Comparison of ENCODE assay signal across 23 cellular contexts in the genomic region with DNA sequence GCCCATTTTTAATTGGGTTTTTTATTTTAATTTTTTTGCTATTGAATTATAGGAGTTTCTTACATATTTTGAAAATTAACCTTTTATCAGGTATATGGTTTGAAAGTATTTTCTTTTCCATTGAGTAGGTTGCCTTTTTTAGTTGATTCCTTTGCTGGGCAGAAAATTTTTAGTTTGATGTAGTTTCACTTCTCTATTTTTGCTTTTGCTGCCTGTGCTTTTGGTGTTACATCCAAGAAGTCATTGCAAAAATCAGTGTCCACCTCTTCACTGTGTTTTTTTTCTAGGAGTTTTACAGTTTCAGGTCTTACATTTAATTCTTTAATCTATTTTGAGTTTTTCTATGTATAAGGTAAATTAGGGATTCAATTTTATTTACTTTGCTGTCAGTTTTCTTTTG.
DNase-seq lines count a peak whose midpoint lies in the region; ATAC-seq and TF ChIP-seq lines count a peak whose summit lies in the region.
"Had no signal": no experiment of that assay in that cellular context is flagged by ENCODE, and none has a peak within 500 bp of the region (broad histone marks: within the 10 kb centered on the region; RNA-seq: fewer than 3 reads in every experiment).

No MANE protein-coding gene starts in this region.

- no peak overlapping the region for H3K27ac Mint-ChIP-seq in stimulated activated memory B cell treated with anti-CD40 and anti-IgM and Interleukin-4, amounts not matched to agents 10 μg/mL and 1 μg/mL and 100 μg/mL, for 72 hours
- H3K27ac Mint-ChIP-seq: CD4-positive, alpha-beta T cell; T-cell had no signal

- no peaks in the 10 kb centered on the region for H3K36me3 Mint-ChIP-seq in stimulated activated memory B cell treated with anti-CD40 and anti-IgM and Interleukin-4, amounts not matched to agents 10 μg/mL and 1 μg/mL and 100 μg/mL, for 72 hours
- H3K36me3 Mint-ChIP-seq: T-cell had no signal

- DNase-seq in CD1c-positive myeloid dendritic cell (ENCODE audit: extremely low spot score) (peak; percentile 1), MM.1S (peak; percentile 23), RPMI8226 (peak; percentile 42), OCI-M1 (lab: John Stamatoyannopoulos, UW) (no peak), left colon (no peak)
- DNase-seq: CD4-positive, alpha-beta T cell; COR-L47; DMS53; GOT3; HCEC 1CT; IMR-90; KG1; MG63; NCI-H2029; NCI-H446; NCI-H526; NCI-H82; NK-92 treated with Interleukin-12 subunit alpha and Interleukin-12 subunit beta, amount 100 ng/mL, for 24 hours; T-cell had no signal

- ATAC-seq in GM18858 (IDR thresholded peaks at IDR 0.05; ENCODE audit: unreplicated experiment) (peak; percentile 39), left colon (no peak)
- ATAC-seq in stimulated activated memory B cell treated with anti-CD40 and anti-IgM and Interleukin-4, amounts not matched to agents 10 μg/mL and 1 μg/mL and 100 μg/mL, for 72 hours: no peak
- ATAC-seq: T-cell had no signal

- no peaks in the 10 kb centered on the region for H4K20me1 ChIP-seq in MM.1S (ENCODE audit: insufficient read depth, low read length)
- H4K20me1 ChIP-seq: BLaER1 had no signal

- no peaks in the 10 kb centered on the region for H3K79me2 ChIP-seq in MM.1S (ENCODE audit: low read length)

- no peaks in the 10 kb centered on the region for H3K4me1 Mint-ChIP-seq in stimulated activated memory B cell treated with anti-CD40 and anti-IgM and Interleukin-4, amounts not matched to agents 10 μg/mL and 1 μg/mL and 100 μg/mL, for 72 hours
- H3K4me1 Mint-ChIP-seq: T-cell had no signal

- intact Hi-C loops in left colon (cut with DNase I, micrococcal nuclease): no loop called here

- no peaks in the 10 kb centered on the region for H3K27me3 Mint-ChIP-seq in stimulated activated memory B cell treated with anti-CD40 and anti-IgM and Interleukin-4, amounts not matched to agents 10 μg/mL and 1 μg/mL and 100 μg/mL, for 72 hours
- H3K27me3 Mint-ChIP-seq: CD4-positive, alpha-beta T cell; T-cell had no signal

- no peak overlapping the region for H3K9ac ChIP-seq in MM.1S (ENCODE audit: low read length)
- H3K9ac ChIP-seq: BLaER1 had no signal

- no peak overlapping the region for H3K4me3 ChIP-seq in MM.1S (ENCODE audit: low read length)
- H3K4me3 ChIP-seq: BLaER1, MG63, SJSA1 had no signal

- peaks cover 7% of the 10 kb centered on the region for H3K9me3 Mint-ChIP-seq in stimulated activated memory B cell treated with anti-CD40 and anti-IgM and Interleukin-4, amounts not matched to agents 10 μg/mL and 1 μg/mL and 100 μg/mL, for 72 hours

- TF ChIP-seq CTCF in MM.1S (IDR thresholded peaks at IDR 0.05; ENCODE audit: low read length): no peak

- H2AFZ ChIP-seq in MM.1S (ENCODE audit: low read length): no peak overlapping the region

- no peaks in the 10 kb centered on the region for H3K9me2 ChIP-seq in MM.1S (replicated peaks; ENCODE audit: insufficient read depth, low read length)

- H3K9me3 ChIP-seq in MM.1S (replicated peaks; ENCODE audit: insufficient read depth, low read length): no peaks in the 10 kb centered on the region
- H3K9me3 ChIP-seq: BLaER1, MG63, SJSA1 had no signal

- H3K27me3 ChIP-seq in MM.1S (replicated peaks; ENCODE audit: insufficient read depth, low read length): no peaks in the 10 kb centered on the region
- H3K27me3 ChIP-seq: BLaER1, MG63, SJSA1 had no signal

- no peaks in the 10 kb centered on the region for H3K4me1 ChIP-seq in MM.1S (ENCODE audit: low read length)
- H3K4me1 ChIP-seq: BLaER1 had no signal

- no peaks in the 10 kb centered on the region for H3F3A ChIP-seq in MM.1S (ENCODE audit: insufficient read depth, low read length)

- no peak overlapping the region for H3K27ac ChIP-seq in MM.1S (ENCODE audit: low read length)
- H3K27ac ChIP-seq: BLaER1, SJSA1 had no signal

- no peaks in the 10 kb centered on the region for H3K36me3 ChIP-seq in MM.1S (replicated peaks; ENCODE audit: insufficient read depth, low read length)
- H3K36me3 ChIP-seq: BLaER1, MG63, SJSA1 had no signal

- H3K4me2 ChIP-seq in MM.1S (ENCODE audit: low read depth, low read length): no peak overlapping the region
- H3K4me2 ChIP-seq: BLaER1 had no signal

- no peak overlapping the region for H3K4me3 Mint-ChIP-seq in stimulated activated memory B cell treated with anti-CD40 and anti-IgM and Interleukin-4, amounts not matched to agents 10 μg/mL and 1 μg/mL and 100 μg/mL, for 72 hours
- H3K4me3 Mint-ChIP-seq: CD4-positive, alpha-beta T cell; T-cell had no signal

Comparison
In these comparisons a context has a peak if more than half of its experiments do, and no peak if none do; other contexts are left out.
1. DNase-seq: peak in CD1c-positive myeloid dendritic cell (single experiment), MM.1S (single experiment) and RPMI8226 (single experiment); none in OCI-M1 (single experiment) and left colon (0 of 2).